12 cellular contexts compared by ENCODE assay signal in genomic region chr13:75425216-75426009, GRCh38. TPM values are rescaled to one million over a fixed set of nuclear protein-coding genes. Genes with fewer than 3 reads are reported as not detected.
DNase-seq lines count a peak whose midpoint lies in the region; ATAC-seq and TF ChIP-seq lines count a peak whose summit lies in the region.
"Had no signal": no experiment of that assay in that cellular context is flagged by ENCODE, and none has a peak within 500 bp of the region (broad histone marks: within the 10 kb centered on the region; RNA-seq: fewer than 3 reads in every experiment).

No MANE protein-coding gene starts in this region.

- no peak overlapping the region for H3K4me3 ChIP-seq in OCI-LY3 (ENCODE audit: low read length)
- H3K4me3 ChIP-seq: vagina had no signal

- H3K4me3 Mint-ChIP-seq in activated CD4-positive, alpha-beta memory T cell treated with anti-CD3 and anti-CD28 coated beads, Interleukin-2, amount 10 ng/mL, durations not matched to agents 7 days and 5 days: no peak overlapping the region

- no peak overlapping the region for H3K27ac Mint-ChIP-seq in activated CD4-positive, alpha-beta memory T cell treated with anti-CD3 and anti-CD28 coated beads, Interleukin-2, amount 10 ng/mL, durations not matched to agents 7 days and 5 days
- H3K27ac Mint-ChIP-seq: activated T-helper 2 cell treated with anti-CD3 and anti-CD28 coated beads, Interferon-gamma antibody, Interleukin-2, Interleukin-4, amounts not matched to agents 10 μg/mL and 5 μg/mL and 100 μg/mL, durations not matched to agents 14 hours and 24 hours and 36 hours had no signal

- no peaks in the 10 kb centered on the region for H3K36me3 ChIP-seq in OCI-LY3 (replicated peaks; ENCODE audit: low read depth, low read length)
- H3K36me3 ChIP-seq: vagina had no signal

- no peak overlapping the region for H3K9ac ChIP-seq in OCI-LY3 (ENCODE audit: low read length)

- DNase-seq in medulla oblongata (ENCODE audit: extremely low spot score): no peak
- no peak for DNase-seq in activated CD4-positive, alpha-beta memory T cell treated with anti-CD3 and anti-CD28 coated beads, Interleukin-2, amount 10 ng/mL, durations not matched to agents 7 days and 5 days
- no peak for DNase-seq in DMS53 (lab: John Stamatoyannopoulos, UW)
- DNase-seq in NCI-H1694 (lab: John Stamatoyannopoulos, UW): no peak
- DNase-seq: left cardiac atrium, NCI-H1436 treated with DMSO at 0.1 percent for 48 hours had no signal

- TF ChIP-seq CTCF in OCI-LY3 (IDR thresholded peaks at IDR 0.05; ENCODE audit: low read depth, low read length): no peak

- H3K4me1 ChIP-seq in OCI-LY3 (ENCODE audit: low read length): peaks cover 28% of the 10 kb centered on the region
- H3K4me1 ChIP-seq: vagina had no signal

- H3K36me3 Mint-ChIP-seq in activated CD4-positive, alpha-beta memory T cell treated with anti-CD3 and anti-CD28 coated beads, Interleukin-2, amount 10 ng/mL, durations not matched to agents 7 days and 5 days (ENCODE audit: low read depth): no peaks in the 10 kb centered on the region

- ATAC-seq in GM18499 (IDR thresholded peaks at IDR 0.05; ENCODE audit: insufficient read depth, unreplicated experiment): peak; percentile 90
- ATAC-seq in GM21360 (IDR thresholded peaks at IDR 0.05; ENCODE audit: unreplicated experiment): peak; percentile 77
- ATAC-seq in HG03060 (IDR thresholded peaks at IDR 0.05; ENCODE audit: low read depth, unreplicated experiment): peak; percentile 80
- ATAC-seq: left cardiac atrium had no signal

- H3K9me3 ChIP-seq in OCI-LY3 (ENCODE audit: insufficient read depth, low read length): no peaks in the 10 kb centered on the region
- H3K9me3 ChIP-seq: vagina had no signal

- peaks cover 15% of the 10 kb centered on the region for H3K27me3 Mint-ChIP-seq in activated CD4-positive, alpha-beta memory T cell treated with anti-CD3 and anti-CD28 coated beads, Interleukin-2, amount 10 ng/mL, durations not matched to agents 7 days and 5 days

- no peak overlapping the region for H2AFZ ChIP-seq in OCI-LY3 (ENCODE audit: low read depth, low read length)

- no peaks in the 10 kb centered on the region for H3K79me2 ChIP-seq in OCI-LY3 (ENCODE audit: low read length)

- CTCF ChIA-PET in activated CD4-positive, alpha-beta memory T cell treated with anti-CD3 and anti-CD28 coated beads, Interleukin-2, amount 10 ng/mL, durations not matched to agents 7 days and 5 days (lab: Charles Lee): no interaction called here

- H3K4me1 Mint-ChIP-seq in activated CD4-positive, alpha-beta memory T cell treated with anti-CD3 and anti-CD28 coated beads, Interleukin-2, amount 10 ng/mL, durations not matched to agents 7 days and 5 days: no peaks in the 10 kb centered on the region

- POLR2A ChIA-PET in activated CD4-positive, alpha-beta memory T cell treated with anti-CD3 and anti-CD28 coated beads, Interleukin-2, amount 10 ng/mL, durations not matched to agents 7 days and 5 days (lab: Charles Lee): no interaction called here

- no peaks in the 10 kb centered on the region for H3K9me3 Mint-ChIP-seq in activated CD4-positive, alpha-beta memory T cell treated with anti-CD3 and anti-CD28 coated beads, Interleukin-2, amount 10 ng/mL, durations not matched to agents 7 days and 5 days
- H3K9me3 Mint-ChIP-seq: activated T-helper 2 cell treated with anti-CD3 and anti-CD28 coated beads, Interferon-gamma antibody, Interleukin-2, Interleukin-4, amounts not matched to agents 10 μg/mL and 5 μg/mL and 100 μg/mL, durations not matched to agents 14 hours and 24 hours and 36 hours had no signal

- H3K4me2 ChIP-seq in OCI-LY3 (ENCODE audit: low read length): peak overlapping the region; percentile 2; the same call in 1 of the 2 replicates

- H3K27me3 ChIP-seq in OCI-LY3 (ENCODE audit: low read depth, low read length): 0 out of 2 replicates have a peak, but pooled peaks cover 4% of the 10 kb centered on the region
- H3K27me3 ChIP-seq: vagina had no signal

- no peaks in the 10 kb centered on the region for H4K20me1 ChIP-seq in OCI-LY3 (ENCODE audit: insufficient read depth, low read length)

- no peak overlapping the region for H3K27ac ChIP-seq in OCI-LY3 (ENCODE audit: low read length)
- H3K27ac ChIP-seq: vagina had no signal

RNA-seq across cellular contexts. Expression of gene TBC1D4, which starts 56.6 kb away (rescaled TPM):
- total RNA-seq in activated CD4-positive, alpha-beta memory T cell treated with anti-CD3 and anti-CD28 coated beads, Interleukin-2, amount 10 ng/mL, durations not matched to agents 7 days and 5 days: 10 to 100 TPM in 1 of 2 experiments, 1 to 10 TPM in 1; 8.0 to 10.1 TPM
